ENCODE assay signal across 2 cellular contexts in the genomic region with DNA sequence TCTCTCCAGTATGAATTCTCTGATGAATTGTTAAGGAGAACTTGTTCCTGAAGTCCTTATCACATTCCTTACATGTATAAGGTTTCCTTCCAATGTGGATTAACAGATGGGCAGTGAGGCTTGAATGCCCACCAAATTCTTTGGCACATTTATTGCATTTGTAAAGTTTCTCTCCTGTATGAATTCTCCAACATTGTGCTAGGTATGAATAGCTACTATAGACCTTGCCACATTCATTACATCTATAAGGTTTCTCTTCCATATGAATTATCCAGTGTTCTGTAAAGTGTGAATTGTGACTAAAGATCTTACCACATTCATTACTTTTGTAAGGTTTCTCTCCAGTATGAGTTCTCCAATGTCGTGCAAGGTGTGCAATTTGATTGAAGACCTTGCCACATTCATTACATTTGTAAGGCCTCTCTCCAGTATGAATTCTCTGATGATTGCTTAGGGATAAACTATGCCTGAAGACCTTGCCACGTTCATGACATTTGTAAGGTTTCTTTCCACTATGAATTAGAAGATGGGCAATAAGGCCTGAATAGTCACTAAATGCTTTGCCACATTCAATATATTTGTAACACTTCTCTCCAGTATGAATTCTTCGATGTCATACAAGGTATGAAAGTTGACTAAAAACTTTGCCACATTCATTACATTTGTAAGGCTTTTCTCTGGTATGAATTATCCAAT.
A peak's percentile ranks its signal among the peaks of the same experiment; 100 is the strongest.
TF ChIP-seq lines count a peak whose summit lies in the region.

No MANE protein-coding gene starts in this region.

TF ChIP-seq in K562, 482 proteins besides CTCF, POLR2A, EP300 and RAD21:
- no peak for TF ChIP-seq RBBP5 (IDR thresholded peaks at IDR 0.05; ENCODE audit: borderline replicate concordance, insufficient read depth, low read length, poor library complexity, severe bottlenecking)
- TF ChIP-seq TRIM28 (IDR thresholded peaks at IDR 0.05) = peak; percentile 67
- TF ChIP-seq ERF (CRISPR knock-in tag; IDR thresholded peaks at IDR 0.05) = no peak
- TF ChIP-seq NCOA4 (IDR thresholded peaks at IDR 0.05; ENCODE audit: partially characterized antibody) = no peak
- TF ChIP-seq PCBP1 (IDR thresholded peaks at IDR 0.05; ENCODE audit: low read depth, low read length, poor library complexity, severe bottlenecking) = no peak
- no peak for TF ChIP-seq ZBTB40 (IDR thresholded peaks at IDR 0.05)
- TF ChIP-seq ZBTB40 (CRISPR knock-in tag; IDR thresholded peaks at IDR 0.05) = no peak
- TF ChIP-seq TCF7L2 (IDR thresholded peaks at IDR 0.05; ENCODE audit: low read depth, low read length) = no peak
- no peak for TF ChIP-seq THRAP3 (IDR thresholded peaks at IDR 0.05; ENCODE audit: borderline replicate concordance)
- TF ChIP-seq PCBP2 (IDR thresholded peaks at IDR 0.05; ENCODE audit: low read depth, low read length, poor library complexity, severe bottlenecking) = no peak
- TF ChIP-seq ZBTB12 (CRISPR knock-in tag; IDR thresholded peaks at IDR 0.05) = no peak
- no peak for TF ChIP-seq CBFA2T2 (conservative IDR thresholded peaks at IDR 0.05)
- no peak for TF ChIP-seq HNRNPL (IDR thresholded peaks at IDR 0.05; ENCODE audit: low read depth, low read length)
- TF ChIP-seq YY1 (IDR thresholded peaks at IDR 0.05; ENCODE audit: borderline replicate concordance in 1 of 3, control insufficient read depth in 1 of 3, extremely low read depth in 1 of 3, insufficient read depth in 3 of 3, insufficient read length in 1 of 3, insufficient replicate concordance in 2 of 3, low read depth in 1 of 3, low read length in 2 of 3) = no peak
- no peak for TF ChIP-seq BCOR (IDR thresholded peaks at IDR 0.05)
- peak; percentile 97 for TF ChIP-seq ZNF274 (IDR thresholded peaks at IDR 0.05; ENCODE audit: borderline replicate concordance, low read depth, low read length)
- peak; percentile 37; the same call in 1 of the 2 replicates for TF ChIP-seq ZNF507 (tag; conservative IDR thresholded peaks at IDR 0.05)
- TF ChIP-seq ELF4 (CRISPR knock-in tag; IDR thresholded peaks at IDR 0.05) = no peak
- TF ChIP-seq ZNF41 (CRISPR knock-in tag; conservative IDR thresholded peaks at IDR 0.05) = no peak
- no peak for TF ChIP-seq HDGF (IDR thresholded peaks at IDR 0.05)
TF ChIP-seq in K562: peak in this region for 3.

TF ChIP-seq in GM23338, 12 proteins besides CTCF, POLR2A, EP300 and RAD21:
- TF ChIP-seq JUNB (IDR thresholded peaks at IDR 0.05; ENCODE audit: unreplicated experiment) = no peak
- no peak for TF ChIP-seq ZNF114 (CRISPR knock-in tag; IDR thresholded peaks at IDR 0.05)
- TF ChIP-seq POLR2AphosphoS5 (IDR thresholded peaks at IDR 0.05; ENCODE audit: low read depth) = no peak
- TF ChIP-seq, protein P1, sequence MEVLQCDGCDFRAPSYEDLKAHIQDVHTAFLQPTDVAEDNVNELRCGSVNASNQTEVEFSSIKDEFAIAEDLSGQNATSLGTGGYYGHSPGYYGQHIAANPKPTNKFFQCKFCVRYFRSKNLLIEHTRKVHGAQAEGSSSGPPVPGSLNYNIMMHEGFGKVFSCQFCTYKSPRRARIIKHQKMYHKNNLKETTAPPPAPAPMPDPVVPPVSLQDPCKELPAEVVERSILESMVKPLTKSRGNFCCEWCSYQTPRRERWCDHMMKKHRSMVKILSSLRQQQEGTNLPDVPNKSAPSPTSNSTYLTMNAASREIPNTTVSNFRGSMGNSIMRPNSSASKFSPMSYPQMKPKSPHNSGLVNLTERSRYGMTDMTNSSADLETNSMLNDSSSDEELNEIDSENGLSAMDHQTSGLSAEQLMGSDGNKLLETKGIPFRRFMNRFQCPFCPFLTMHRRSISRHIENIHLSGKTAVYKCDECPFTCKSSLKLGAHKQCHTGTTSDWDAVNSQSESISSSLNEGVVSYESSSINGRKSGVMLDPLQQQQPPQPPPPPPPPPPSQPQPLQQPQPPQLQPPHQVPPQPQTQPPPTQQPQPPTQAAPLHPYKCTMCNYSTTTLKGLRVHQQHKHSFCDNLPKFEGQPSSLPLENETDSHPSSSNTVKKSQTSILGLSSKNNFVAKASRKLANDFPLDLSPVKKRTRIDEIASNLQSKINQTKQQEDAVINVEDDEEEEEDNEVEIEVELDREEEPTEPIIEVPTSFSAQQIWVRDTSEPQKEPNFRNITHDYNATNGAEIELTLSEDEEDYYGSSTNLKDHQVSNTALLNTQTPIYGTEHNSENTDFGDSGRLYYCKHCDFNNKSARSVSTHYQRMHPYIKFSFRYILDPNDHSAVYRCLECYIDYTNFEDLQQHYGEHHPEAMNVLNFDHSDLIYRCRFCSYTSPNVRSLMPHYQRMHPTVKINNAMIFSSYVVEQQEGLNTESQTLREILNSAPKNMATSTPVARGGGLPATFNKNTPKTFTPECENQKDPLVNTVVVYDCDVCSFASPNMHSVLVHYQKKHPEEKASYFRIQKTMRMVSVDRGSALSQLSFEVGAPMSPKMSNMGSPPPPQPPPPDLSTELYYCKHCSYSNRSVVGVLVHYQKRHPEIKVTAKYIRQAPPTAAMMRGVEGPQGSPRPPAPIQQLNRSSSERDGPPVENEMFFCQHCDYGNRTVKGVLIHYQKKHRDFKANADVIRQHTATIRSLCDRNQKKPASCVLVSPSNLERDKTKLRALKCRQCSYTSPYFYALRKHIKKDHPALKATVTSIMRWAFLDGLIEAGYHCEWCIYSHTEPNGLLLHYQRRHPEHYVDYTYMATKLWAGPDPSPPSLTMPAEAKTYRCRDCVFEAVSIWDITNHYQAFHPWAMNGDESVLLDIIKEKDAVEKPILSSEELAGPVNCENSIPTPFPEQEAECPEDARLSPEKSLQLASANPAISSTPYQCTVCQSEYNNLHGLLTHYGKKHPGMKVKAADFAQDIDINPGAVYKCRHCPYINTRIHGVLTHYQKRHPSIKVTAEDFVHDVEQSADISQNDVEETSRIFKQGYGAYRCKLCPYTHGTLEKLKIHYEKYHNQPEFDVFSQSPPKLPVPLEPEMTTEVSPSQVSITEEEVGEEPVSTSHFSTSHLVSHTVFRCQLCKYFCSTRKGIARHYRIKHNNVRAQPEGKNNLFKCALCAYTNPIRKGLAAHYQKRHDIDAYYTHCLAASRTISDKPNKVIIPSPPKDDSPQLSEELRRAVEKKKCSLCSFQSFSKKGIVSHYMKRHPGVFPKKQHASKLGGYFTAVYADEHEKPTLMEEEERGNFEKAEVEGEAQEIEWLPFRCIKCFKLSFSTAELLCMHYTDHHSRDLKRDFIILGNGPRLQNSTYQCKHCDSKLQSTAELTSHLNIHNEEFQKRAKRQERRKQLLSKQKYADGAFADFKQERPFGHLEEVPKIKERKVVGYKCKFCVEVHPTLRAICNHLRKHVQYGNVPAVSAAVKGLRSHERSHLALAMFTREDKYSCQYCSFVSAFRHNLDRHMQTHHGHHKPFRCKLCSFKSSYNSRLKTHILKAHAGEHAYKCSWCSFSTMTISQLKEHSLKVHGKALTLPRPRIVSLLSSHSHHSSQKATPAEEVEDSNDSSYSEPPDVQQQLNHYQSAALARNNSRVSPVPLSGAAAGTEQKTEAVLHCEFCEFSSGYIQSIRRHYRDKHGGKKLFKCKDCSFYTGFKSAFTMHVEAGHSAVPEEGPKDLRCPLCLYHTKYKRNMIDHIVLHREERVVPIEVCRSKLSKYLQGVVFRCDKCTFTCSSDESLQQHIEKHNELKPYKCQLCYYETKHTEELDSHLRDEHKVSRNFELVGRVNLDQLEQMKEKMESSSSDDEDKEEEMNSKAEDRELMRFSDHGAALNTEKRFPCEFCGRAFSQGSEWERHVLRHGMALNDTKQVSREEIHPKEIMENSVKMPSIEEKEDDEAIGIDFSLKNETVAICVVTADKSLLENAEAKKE (CRISPR knock-in tag; IDR thresholded peaks at IDR 0.05) = no peak
- no peak for TF ChIP-seq NANOG (IDR thresholded peaks at IDR 0.05; ENCODE audit: borderline replicate concordance)
- no peak for TF ChIP-seq EZH2phosphoT487 (IDR thresholded peaks at IDR 0.05; ENCODE audit: unreplicated experiment)
- no peak for TF ChIP-seq CREB1 (CRISPR knock-in tag; IDR thresholded peaks at IDR 0.05; ENCODE audit: low read depth)
- TF ChIP-seq EZH2 (IDR thresholded peaks at IDR 0.05; ENCODE audit: low read depth, unreplicated experiment) = no peak
- no peak for TF ChIP-seq ETS1 (IDR thresholded peaks at IDR 0.05)
- TF ChIP-seq, protein P2, sequence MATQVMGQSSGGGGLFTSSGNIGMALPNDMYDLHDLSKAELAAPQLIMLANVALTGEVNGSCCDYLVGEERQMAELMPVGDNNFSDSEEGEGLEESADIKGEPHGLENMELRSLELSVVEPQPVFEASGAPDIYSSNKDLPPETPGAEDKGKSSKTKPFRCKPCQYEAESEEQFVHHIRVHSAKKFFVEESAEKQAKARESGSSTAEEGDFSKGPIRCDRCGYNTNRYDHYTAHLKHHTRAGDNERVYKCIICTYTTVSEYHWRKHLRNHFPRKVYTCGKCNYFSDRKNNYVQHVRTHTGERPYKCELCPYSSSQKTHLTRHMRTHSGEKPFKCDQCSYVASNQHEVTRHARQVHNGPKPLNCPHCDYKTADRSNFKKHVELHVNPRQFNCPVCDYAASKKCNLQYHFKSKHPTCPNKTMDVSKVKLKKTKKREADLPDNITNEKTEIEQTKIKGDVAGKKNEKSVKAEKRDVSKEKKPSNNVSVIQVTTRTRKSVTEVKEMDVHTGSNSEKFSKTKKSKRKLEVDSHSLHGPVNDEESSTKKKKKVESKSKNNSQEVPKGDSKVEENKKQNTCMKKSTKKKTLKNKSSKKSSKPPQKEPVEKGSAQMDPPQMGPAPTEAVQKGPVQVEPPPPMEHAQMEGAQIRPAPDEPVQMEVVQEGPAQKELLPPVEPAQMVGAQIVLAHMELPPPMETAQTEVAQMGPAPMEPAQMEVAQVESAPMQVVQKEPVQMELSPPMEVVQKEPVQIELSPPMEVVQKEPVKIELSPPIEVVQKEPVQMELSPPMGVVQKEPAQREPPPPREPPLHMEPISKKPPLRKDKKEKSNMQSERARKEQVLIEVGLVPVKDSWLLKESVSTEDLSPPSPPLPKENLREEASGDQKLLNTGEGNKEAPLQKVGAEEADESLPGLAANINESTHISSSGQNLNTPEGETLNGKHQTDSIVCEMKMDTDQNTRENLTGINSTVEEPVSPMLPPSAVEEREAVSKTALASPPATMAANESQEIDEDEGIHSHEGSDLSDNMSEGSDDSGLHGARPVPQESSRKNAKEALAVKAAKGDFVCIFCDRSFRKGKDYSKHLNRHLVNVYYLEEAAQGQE (IDR thresholded peaks at IDR 0.05; ENCODE audit: unreplicated experiment) = no peak
- no peak for TF ChIP-seq ZNF331 (CRISPR knock-in tag; IDR thresholded peaks at IDR 0.05; ENCODE audit: low read depth)
- no peak for TF ChIP-seq STAT1 (IDR thresholded peaks at IDR 0.05; ENCODE audit: unreplicated experiment)
